8 cellular contexts compared by ENCODE assay signal in genomic region chr6:36130672-36131516, GRCh38. TPM values are rescaled to one million over a fixed set of nuclear protein-coding genes. Genes with fewer than 3 reads are reported as not detected.
DNase-seq lines count a peak whose midpoint lies in the region; ATAC-seq and TF ChIP-seq lines count a peak whose summit lies in the region.

No MANE protein-coding gene starts in this region.

- peaks cover 5 to 14% of the 10 kb centered on the region in 2 donors for H3K36me3 Mint-ChIP-seq in activated T-cell treated with anti-CD3 and anti-CD28 coated beads, Interleukin-2, amount 50 U/mL, for 72 hours (ENCODE audit: insufficient read depth in 2 of 2)
- no peaks in the 10 kb centered on the region for H3K36me3 Mint-ChIP-seq in glutamatergic neuron (ENCODE audit: unreplicated experiment)

- no peaks in the 10 kb centered on the region for H3K27me3 Mint-ChIP-seq in activated T-cell treated with anti-CD3 and anti-CD28 coated beads, Interleukin-2, amount 50 U/mL, for 72 hours (ENCODE audit: low read depth)
- H3K27me3 Mint-ChIP-seq in glutamatergic neuron (ENCODE audit: unreplicated experiment) = no peaks in the 10 kb centered on the region

- H3K4me3 Mint-ChIP-seq in activated T-cell treated with anti-CD3 and anti-CD28 coated beads, Interleukin-2, amount 50 U/mL, for 72 hours = peak overlapping the region; percentile 77 to 85
- H3K4me3 Mint-ChIP-seq in glutamatergic neuron (ENCODE audit: unreplicated experiment) = peak overlapping the region; percentile 39

- peak overlapping the region; percentile 44 for H3K4me3 ChIP-seq in retinal pigment epithelial cell (ENCODE audit: low read length)

- TF ChIP-seq CTCF in glutamatergic neuron (IDR thresholded peaks at IDR 0.05; ENCODE audit: partially characterized antibody, unreplicated experiment) (no peak), retinal pigment epithelial cell (conservative IDR thresholded peaks at IDR 0.05; ENCODE audit: low read depth, low read length) (no peak)

- H3K27ac Mint-ChIP-seq in activated T-cell treated with anti-CD3 and anti-CD28 coated beads, Interleukin-2, amount 50 U/mL, for 72 hours = peak overlapping the region; percentile 67
- no peak overlapping the region for H3K27ac Mint-ChIP-seq in glutamatergic neuron (ENCODE audit: unreplicated experiment)

- H3K9me3 Mint-ChIP-seq in activated T-cell treated with anti-CD3 and anti-CD28 coated beads, Interleukin-2, amount 50 U/mL, for 72 hours = no peaks in the 10 kb centered on the region
- H3K9me3 Mint-ChIP-seq in glutamatergic neuron (ENCODE audit: unreplicated experiment) = peaks cover 2% of the 10 kb centered on the region

- peak; percentile 64 to 65 for ATAC-seq in activated T-cell treated with anti-CD3 and anti-CD28 coated beads, Interleukin-2, amount 50 U/mL, for 72 hours (replicated peaks in 1 of 2)
- no peak for ATAC-seq in GM21423 (IDR thresholded peaks at IDR 0.05; ENCODE audit: unreplicated experiment)

- DNase-seq in NK-92 treated with Interleukin-12 subunit alpha and Interleukin-12 subunit beta, amount 100 ng/mL, for 24 hours (lab: John Stamatoyannopoulos, UW) = peak; percentile 46
- DNase-seq in NK-92 (lab: John Stamatoyannopoulos, UW; ENCODE audit: unreplicated experiment) (no peak), NCI-H2196 treated with DMSO at 0.1 percent for 48 hours (lab: John Stamatoyannopoulos, UW; ENCODE audit: unreplicated experiment) (peak; percentile 70), glutamatergic neuron (no peak), retinal pigment epithelial cell (ENCODE audit: low read depth) (no peak), GF-D8 (lab: John Stamatoyannopoulos, UW) (no peak)
- peak; percentile 77 to 78 for DNase-seq in activated T-cell treated with anti-CD3 and anti-CD28 coated beads, Interleukin-2, amount 50 U/mL, for 72 hours

- H3K4me1 Mint-ChIP-seq in activated T-cell treated with anti-CD3 and anti-CD28 coated beads, Interleukin-2, amount 50 U/mL, for 72 hours (ENCODE audit: low read depth) = peaks cover 61% of the 10 kb centered on the region
- peaks cover 18% of the 10 kb centered on the region for H3K4me1 Mint-ChIP-seq in glutamatergic neuron (ENCODE audit: low read depth, unreplicated experiment)

RNA-seq across cellular contexts. Expression of gene MAPK13, which starts 0.6 kb away (rescaled TPM):
- total RNA-seq in activated T-cell treated with anti-CD3 and anti-CD28 coated beads, Interleukin-2, amount 50 U/mL, for 72 hours = 10 to 100 TPM; 50.7 to 68.2 TPM
- total RNA-seq in glutamatergic neuron (ENCODE audit: unreplicated experiment) = 4.2 TPM

Comparison
In these comparisons a context has a peak if more than half of its experiments do, and no peak if none do; other contexts are left out.
1. DNase-seq: peak in NK-92 treated with Interleukin-12 subunit alpha and Interleukin-12 subunit beta, amount 100 ng/mL, for 24 hours (single experiment), NCI-H2196 treated with DMSO at 0.1 percent for 48 hours (single experiment) and activated T-cell treated with anti-CD3 and anti-CD28 coated beads, Interleukin-2, amount 50 U/mL, for 72 hours (2 of 2); none in NK-92 (single experiment), glutamatergic neuron (single experiment), retinal pigment epithelial cell (single experiment) and GF-D8 (single experiment).